21 cellular contexts compared by ENCODE assay signal in genomic region chr13:23986619-23987018, GRCh38.
A peak's percentile ranks its signal among the peaks of the same experiment; 100 is the strongest.
DNase-seq lines count a peak whose midpoint lies in the region; ATAC-seq, FAIRE-seq and TF ChIP-seq lines count a peak whose summit lies in the region.
"Had no signal": no experiment of that assay in that cellular context is flagged by ENCODE, and none has a peak within 500 bp of the region (broad histone marks: within the 10 kb centered on the region; RNA-seq: fewer than 3 reads in every experiment).

No MANE protein-coding gene starts in this region.

- H3K4me2 ChIP-seq in astrocyte (ENCODE audit: low read length) (no peak overlapping the region), trophoblast cell (ENCODE audit: low read length) (no peak overlapping the region)

- no peak overlapping the region for H2BK120ac ChIP-seq in trophoblast cell (ENCODE audit: insufficient read depth, low read length, poor library complexity)

- POLR2A ChIA-PET in RWPE1 (lab: Yijun Ruan, JAX; ENCODE audit: low non-redundant PET), result no interaction called here

- H3K4me3 ChIP-seq in astrocyte (ENCODE audit: insufficient read depth, low read depth, low read length) (no peak overlapping the region), foreskin fibroblast (ENCODE audit: low read depth in 1 of 2, low read length in 2 of 2) (no peak overlapping the region), trophoblast cell (ENCODE audit: low read depth, low read length) (no peak overlapping the region)
- H3K4me3 ChIP-seq: esophagus squamous epithelium, pancreas, skin epidermis, thyroid gland had no signal

- no peak for ATAC-seq in HG03442 (IDR thresholded peaks at IDR 0.05; ENCODE audit: unreplicated experiment)
- ATAC-seq: activated naive CD4-positive, alpha-beta T cell treated with anti-CD3 and anti-CD28 coated beads, Interleukin-2, amount 50 U/mL, for 72 hours; HCT116; left ventricle myocardium superior had no signal

- no peak overlapping the region for H4K8ac ChIP-seq in trophoblast cell (ENCODE audit: low read depth, low read length)

- H3K79me1 ChIP-seq in trophoblast cell (ENCODE audit: low read length), result no peaks in the 10 kb centered on the region

- H4K20me1 ChIP-seq in astrocyte (ENCODE audit: insufficient read depth, low read length), result no peaks in the 10 kb centered on the region

- H2BK12ac ChIP-seq in trophoblast cell (ENCODE audit: low read length), result no peak overlapping the region

- H3K27ac ChIP-seq in astrocyte (ENCODE audit: low read depth, low read length) (no peak overlapping the region), trophoblast cell (ENCODE audit: low read depth, low read length) (no peak overlapping the region), RWPE1 (no peak overlapping the region)
- H3K27ac ChIP-seq: esophagus squamous epithelium, thyroid gland had no signal

- DNase-seq in GM03348 (ENCODE audit: low spot score) (peak; percentile 61), astrocyte (ENCODE audit: low read depth) (peak; percentile 99), foreskin fibroblast (peak; percentile 85 to 88), trophoblast cell (peak; percentile 92 to 94), COLO668 (lab: John Stamatoyannopoulos, UW; ENCODE audit: unreplicated experiment) (no peak), activated gamma-delta T cell (lab: John Stamatoyannopoulos, UW) (no peak), RWPE1 (ENCODE audit: low spot score) (no peak)
- DNase-seq: activated CD4-positive, alpha-beta T cell treated with anti-CD3 and anti-CD28 coated beads, Interleukin-2, amount 50 U/mL, for 48 hours; activated T-cell treated with anti-CD3 and anti-CD28 coated beads, Interleukin-2, amount 50 U/mL, for 24 hours; C1 segment of cervical spinal cord; caudate nucleus; effector CD8-positive, alpha-beta T cell; esophagus squamous epithelium; left ventricle myocardium superior; pancreas; thyroid gland had no signal

- H3K27me3 Mint-ChIP-seq in astrocyte (ENCODE audit: low read depth, unreplicated experiment), result peaks cover 6% of the 10 kb centered on the region

- H3K27me3 ChIP-seq in astrocyte (ENCODE audit: insufficient read depth, low read length) (peaks cover 13% of the 10 kb centered on the region), trophoblast cell (ENCODE audit: insufficient read depth, low read length) (no peaks in the 10 kb centered on the region)
- H3K27me3 ChIP-seq: esophagus squamous epithelium, pancreas, thyroid gland had no signal

- H3K36me3 Mint-ChIP-seq in astrocyte (ENCODE audit: low read depth, unreplicated experiment), result peaks cover 25% of the 10 kb centered on the region
- H3K36me3 Mint-ChIP-seq: activated naive CD4-positive, alpha-beta T cell treated with anti-CD3 and anti-CD28 coated beads, Interleukin-2, amount 50 U/mL, for 72 hours had no signal

- no peak overlapping the region for H3K27ac Mint-ChIP-seq in astrocyte (ENCODE audit: unreplicated experiment)
- H3K27ac Mint-ChIP-seq: activated naive CD4-positive, alpha-beta T cell treated with anti-CD3 and anti-CD28 coated beads, Interleukin-2, amount 50 U/mL, for 72 hours; activated T-cell treated with anti-CD3 and anti-CD28 coated beads, Interleukin-2, amount 50 U/mL, for 24 hours had no signal

- H3K79me2 ChIP-seq in astrocyte (ENCODE audit: insufficient read depth, low read length) (no peaks in the 10 kb centered on the region), trophoblast cell (ENCODE audit: control insufficient read depth, insufficient read depth, low read length, poor library complexity) (no peaks in the 10 kb centered on the region)

- CTCF ChIA-PET in RWPE1 (lab: Yijun Ruan, JAX), result no interaction called here

- no peaks in the 10 kb centered on the region for H3K9me3 Mint-ChIP-seq in astrocyte (ENCODE audit: unreplicated experiment)
- H3K9me3 Mint-ChIP-seq: activated naive CD4-positive, alpha-beta T cell treated with anti-CD3 and anti-CD28 coated beads, Interleukin-2, amount 50 U/mL, for 72 hours; activated T-cell treated with anti-CD3 and anti-CD28 coated beads, Interleukin-2, amount 50 U/mL, for 24 hours had no signal

- H3K36me3 ChIP-seq in astrocyte (ENCODE audit: insufficient read depth, low read length) (no peaks in the 10 kb centered on the region), trophoblast cell (ENCODE audit: control insufficient read depth in 1 of 2, insufficient read depth in 2 of 2, low read length in 2 of 2) (no peaks in the 10 kb centered on the region)
- H3K36me3 ChIP-seq: esophagus squamous epithelium, pancreas, thyroid gland had no signal

- H2AFZ ChIP-seq in astrocyte (ENCODE audit: low read depth, low read length), result no peak overlapping the region
- H2AFZ ChIP-seq in trophoblast cell (ENCODE audit: insufficient read depth, low read length, poor library complexity), result no peak overlapping the region

- no peak overlapping the region for H3K4me3 Mint-ChIP-seq in astrocyte (ENCODE audit: unreplicated experiment)
- H3K4me3 Mint-ChIP-seq: activated T-cell treated with anti-CD3 and anti-CD28 coated beads, Interleukin-2, amount 50 U/mL, for 24 hours had no signal

- H3K23ac ChIP-seq in trophoblast cell (ENCODE audit: low read length), result no peak overlapping the region

- H3K9ac ChIP-seq in astrocyte (ENCODE audit: low read length) (no peak overlapping the region), trophoblast cell (ENCODE audit: low read length) (no peak overlapping the region)

- H3K9me3 ChIP-seq in astrocyte (ENCODE audit: insufficient read depth, low read depth, low read length) (no peaks in the 10 kb centered on the region), trophoblast cell (ENCODE audit: insufficient read depth, low read depth, low read length) (no peaks in the 10 kb centered on the region)
- H3K9me3 ChIP-seq: esophagus squamous epithelium, pancreas, thyroid gland had no signal

- no CpG with 5 or more reads among the region's 3 CpGs for whole genome bisulfite sequencing in trophoblast cell (ENCODE audit: extremely low coverage, insufficient coverage, insufficient read length)

- TF ChIP-seq CTCF in astrocyte (IDR thresholded peaks at IDR 0.05; ENCODE audit: insufficient read depth, low read depth, low read length) (no peak), foreskin fibroblast (IDR thresholded peaks at IDR 0.05; ENCODE audit: low read depth, low read length) (no peak), RWPE1 (conservative IDR thresholded peaks at IDR 0.05; ENCODE audit: low read depth) (no peak)

- no peak overlapping the region for H4K12ac ChIP-seq in trophoblast cell (ENCODE audit: low read depth, low read length)

- H3K4me1 Mint-ChIP-seq in astrocyte (ENCODE audit: low read depth, unreplicated experiment), result peaks cover 21% of the 10 kb centered on the region

- FAIRE-seq in astrocyte (lab: Jason Lieb, UNC), result no peak
- FAIRE-seq: GM19239, pancreas had no signal

- H3K18ac ChIP-seq in trophoblast cell (ENCODE audit: low read length), result no peak overlapping the region

- H2AK5ac ChIP-seq in trophoblast cell (ENCODE audit: low read length), result no peak overlapping the region

- no peak overlapping the region for H4K91ac ChIP-seq in trophoblast cell (ENCODE audit: low read depth, low read length)

- no peak overlapping the region for H3K4ac ChIP-seq in trophoblast cell (ENCODE audit: low read depth, low read length)

- H2BK5ac ChIP-seq in trophoblast cell (ENCODE audit: low read depth, low read length, poor library complexity), result no peak overlapping the region

- no peak overlapping the region for H3K14ac ChIP-seq in trophoblast cell (ENCODE audit: low read length)

- H3K4me1 ChIP-seq in astrocyte (ENCODE audit: insufficient read depth, low read length) (no peaks in the 10 kb centered on the region), trophoblast cell (ENCODE audit: control insufficient read depth in 1 of 2, insufficient read depth in 2 of 2, low read length in 2 of 2) (no peaks in the 10 kb centered on the region)

Comparison
In these comparisons a context has a peak if more than half of its experiments do, and no peak if none do; other contexts are left out.
1. DNase-seq: peak in GM03348 (single experiment), astrocyte (single experiment), foreskin fibroblast (2 of 2) and trophoblast cell (2 of 2); none in COLO668 (single experiment), activated gamma-delta T cell (single experiment) and RWPE1 (single experiment).